15 cellular contexts compared by ENCODE assay signal in the genomic region with DNA sequence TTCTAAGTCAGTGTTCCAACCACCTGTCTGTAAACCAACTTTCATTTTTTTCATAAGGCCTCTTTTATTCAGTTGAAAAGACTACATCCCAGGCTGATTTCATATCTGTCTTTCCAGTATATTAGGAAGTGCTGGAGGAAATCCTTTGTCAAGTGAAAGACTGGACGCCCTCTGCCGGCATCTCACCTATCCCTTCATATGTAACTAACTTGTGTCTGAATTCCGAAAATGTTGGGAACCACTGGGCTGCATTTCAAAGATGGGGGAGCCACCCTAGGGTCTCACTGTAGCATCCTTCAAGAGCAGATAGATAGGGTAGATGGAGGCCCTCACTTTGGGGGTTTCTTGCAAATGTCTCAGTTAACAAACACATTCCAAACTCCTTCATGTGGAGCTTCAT.
"Had no signal": no experiment of that assay in that cellular context is flagged by ENCODE, and none has a peak within 500 bp of the region (broad histone marks: within the 10 kb centered on the region; RNA-seq: fewer than 3 reads in every experiment).

No MANE protein-coding gene starts in this region.

- DNase-seq: activated CD4-positive, alpha-beta T cell treated with anti-CD3 and anti-CD28 coated beads, Interleukin-2, amount 50 U/mL, for 1 hour; activated CD4-positive, CD25-positive, alpha-beta regulatory T cell treated with anti-CD3 and anti-CD28 coated beads, Interleukin-2, amount 50 U/mL, for 72 hours; activated CD8-positive, alpha-beta memory T cell treated with anti-CD3 and anti-CD28 coated beads, Interleukin-2, amount 50 U/mL, for 4 hours; activated naive CD4-positive, alpha-beta T cell treated with anti-CD3 and anti-CD28 coated beads for 36 hours; activated T-cell treated with anti-CD3 and anti-CD28 coated beads, Interleukin-2, amount 50 U/mL, for 4 hours; body of pancreas; dorsolateral prefrontal cortex; endodermal cell; foreskin fibroblast; mucosa of descending colon; naive B cell had no signal

- FAIRE-seq: urothelium cell line had no signal

- H3K4me3 ChIP-seq: body of pancreas, dorsolateral prefrontal cortex, mucosa of descending colon, right atrium auricular region, tibial nerve had no signal

- H3K9me3 ChIP-seq: body of pancreas, mucosa of descending colon, right atrium auricular region, tibial nerve had no signal

- ATAC-seq: activated T-cell treated with anti-CD3 and anti-CD28 coated beads, Interleukin-2, amount 50 U/mL, for 4 hours; body of pancreas; mucosa of descending colon had no signal

- H3K27ac ChIP-seq: body of pancreas, epithelial cell of prostate, right atrium auricular region, tibial nerve had no signal

- H3K4me1 ChIP-seq: right atrium auricular region, tibial nerve had no signal
